20 cellular contexts compared by ENCODE assay signal in genomic region chr5:126568206-126568755, GRCh38.
"Had no signal": no experiment of that assay in that cellular context is flagged by ENCODE, and none has a peak within 500 bp of the region (broad histone marks: within the 10 kb centered on the region; RNA-seq: fewer than 3 reads in every experiment).

No MANE protein-coding gene starts in this region.

- H3K27me3 ChIP-seq: dorsolateral prefrontal cortex, pancreas, right lobe of liver, suprapubic skin, vagina had no signal

- FAIRE-seq: colon, frontal cortex, islet of Langerhans, pancreas, small intestine had no signal

- H3K27me3 Mint-ChIP-seq: stimulated activated naive B cell treated with anti-CD40 and anti-IgM and Interleukin-4, amounts not matched to agents 10 μg/mL and 1 μg/mL and 100 μg/mL, for 72 hours; stimulated activated naive CD8-positive, alpha-beta T cell treated with anti-CD3 and anti-CD28 coated beads, Interleukin-15, Interleukin-2, amounts not matched to agents 100 ng/mL and 50 ng/mL, for 24 hours had no signal

- H3K9me3 ChIP-seq: lower lobe of right lung, pancreas, right lobe of liver, suprapubic skin, vagina had no signal

- H3K4me3 Mint-ChIP-seq: natural killer cell; stimulated activated naive B cell treated with anti-CD40 and anti-IgM and Interleukin-4, amounts not matched to agents 10 μg/mL and 1 μg/mL and 100 μg/mL, for 72 hours; stimulated activated naive CD8-positive, alpha-beta T cell treated with anti-CD3 and anti-CD28 coated beads, Interleukin-15, Interleukin-2, amounts not matched to agents 100 ng/mL and 50 ng/mL, for 24 hours had no signal

- H3K4me1 ChIP-seq: lower lobe of right lung, pancreas, suprapubic skin, vagina had no signal

- H3K4me1 Mint-ChIP-seq: natural killer cell had no signal

- H3K36me3 Mint-ChIP-seq: natural killer cell had no signal

- ATAC-seq: left ventricle myocardium superior; lower lobe of right lung; natural killer cell; pancreas; right lobe of liver; stimulated activated naive B cell treated with anti-CD40 and anti-IgM and Interleukin-4, amounts not matched to agents 10 μg/mL and 1 μg/mL and 100 μg/mL, for 72 hours had no signal

- H3K9me3 Mint-ChIP-seq: natural killer cell; stimulated activated naive B cell treated with anti-CD40 and anti-IgM and Interleukin-4, amounts not matched to agents 10 μg/mL and 1 μg/mL and 100 μg/mL, for 72 hours; stimulated activated naive CD8-positive, alpha-beta T cell treated with anti-CD3 and anti-CD28 coated beads, Interleukin-15, Interleukin-2, amounts not matched to agents 100 ng/mL and 50 ng/mL, for 24 hours had no signal

- H3K27ac ChIP-seq: dorsolateral prefrontal cortex, lower lobe of right lung, pancreas, right lobe of liver, suprapubic skin, vagina had no signal

- H3K4me3 ChIP-seq: dorsolateral prefrontal cortex, lower lobe of right lung, pancreas, right lobe of liver, suprapubic skin, vagina had no signal

- DNase-seq: dorsolateral prefrontal cortex; effector CD4-positive, alpha-beta T cell; hypothalamus; left ventricle myocardium superior; lower lobe of right lung; natural killer cell; occipital lobe; pancreas; right lobe of liver; small intestine; stimulated activated CD4-positive, alpha-beta T cell treated with anti-CD3 and anti-CD28 coated beads, Interleukin-15, amount 100 ng/mL, for 24 hours; stimulated activated CD4-positive, alpha-beta T cell treated with anti-CD3 and anti-CD28 coated beads, Interleukin-2, amount 100 ng/mL, for 48 hours; stimulated activated naive B cell treated with anti-CD40 and anti-IgM and Interleukin-4, amounts not matched to agents 10 μg/mL and 1 μg/mL and 100 μg/mL, for 72 hours; trophoblast cell had no signal

- H3K27ac Mint-ChIP-seq: natural killer cell; stimulated activated naive B cell treated with anti-CD40 and anti-IgM and Interleukin-4, amounts not matched to agents 10 μg/mL and 1 μg/mL and 100 μg/mL, for 72 hours; stimulated activated naive CD8-positive, alpha-beta T cell treated with anti-CD3 and anti-CD28 coated beads, Interleukin-15, Interleukin-2, amounts not matched to agents 100 ng/mL and 50 ng/mL, for 24 hours had no signal
